Comparison of ENCODE assay signal across 13 cellular contexts in genomic region chr1:228465571-228466146, GRCh38. TPM values are rescaled to one million over a fixed set of nuclear protein-coding genes. Genes with fewer than 3 reads are reported as not detected.
A peak's percentile ranks its signal among the peaks of the same experiment; 100 is the strongest.
DNase-seq lines count a peak whose midpoint lies in the region; ATAC-seq and TF ChIP-seq lines count a peak whose summit lies in the region.
"Had no signal": no experiment of that assay in that cellular context is flagged by ENCODE, and none has a peak within 500 bp of the region (broad histone marks: within the 10 kb centered on the region; RNA-seq: fewer than 3 reads in every experiment).

No MANE protein-coding gene starts in this region.

- peak overlapping the region in 1 of 4 donors; percentile 28 for H3K27ac ChIP-seq in Peyer's patch
- H3K27ac ChIP-seq: esophagus squamous epithelium had no signal

- H3K27me3 Mint-ChIP-seq in activated CD4-positive, alpha-beta T cell treated with anti-CD3 and anti-CD28 coated beads for 36 hours, result peaks cover 2% of the 10 kb centered on the region
- H3K27me3 Mint-ChIP-seq in central memory CD8-positive, alpha-beta T cell, result no peaks in the 10 kb centered on the region
- peaks cover 66% of the 10 kb centered on the region for H3K27me3 Mint-ChIP-seq in osteocyte (ENCODE audit: unreplicated experiment)

- H3K9me3 ChIP-seq in Peyer's patch, result no peaks in the 10 kb centered on the region
- H3K9me3 ChIP-seq: esophagus squamous epithelium had no signal

- H3K36me3 Mint-ChIP-seq in activated CD4-positive, alpha-beta T cell treated with anti-CD3 and anti-CD28 coated beads for 36 hours (ENCODE audit: low read depth), result peaks cover 2% of the 10 kb centered on the region
- H3K36me3 Mint-ChIP-seq in central memory CD8-positive, alpha-beta T cell (ENCODE audit: insufficient read depth), result peaks cover 2% of the 10 kb centered on the region
- no peaks in the 10 kb centered on the region for H3K36me3 Mint-ChIP-seq in osteocyte (ENCODE audit: unreplicated experiment)
- H3K36me3 Mint-ChIP-seq: stimulated activated memory B cell treated with anti-CD40 and anti-IgM and Interleukin-4, amounts not matched to agents 10 μg/mL and 1 μg/mL and 100 μg/mL, for 72 hours had no signal

- peaks cover 46% of the 10 kb centered on the region for H3K4me1 Mint-ChIP-seq in activated CD4-positive, alpha-beta T cell treated with anti-CD3 and anti-CD28 coated beads for 36 hours
- peaks cover 37% of the 10 kb centered on the region for H3K4me1 Mint-ChIP-seq in central memory CD8-positive, alpha-beta T cell
- peaks cover 20% of the 10 kb centered on the region for H3K4me1 Mint-ChIP-seq in osteocyte (ENCODE audit: unreplicated experiment)

- CTCF ChIA-PET in activated CD4-positive, alpha-beta T cell treated with anti-CD3 and anti-CD28 coated beads for 36 hours (lab: Charles Lee), result interaction anchor here (0.9 to 3.3 kb wide), 7 partner anchors 10 to 35 kb away, joined by 3 to 10 read pairs (median 4); no protein-coding TSS in a partner anchor

- H3K9me3 Mint-ChIP-seq in activated CD4-positive, alpha-beta T cell treated with anti-CD3 and anti-CD28 coated beads for 36 hours (ENCODE audit: low read depth), result no peaks in the 10 kb centered on the region
- H3K9me3 Mint-ChIP-seq in central memory CD8-positive, alpha-beta T cell, result no peaks in the 10 kb centered on the region
- H3K9me3 Mint-ChIP-seq in osteocyte (ENCODE audit: unreplicated experiment), result no peaks in the 10 kb centered on the region
- H3K9me3 Mint-ChIP-seq: stimulated activated memory B cell treated with anti-CD40 and anti-IgM and Interleukin-4, amounts not matched to agents 10 μg/mL and 1 μg/mL and 100 μg/mL, for 72 hours had no signal

- H3K27me3 ChIP-seq in Peyer's patch, result peaks cover 0 to 23% of the 10 kb centered on the region in 2 donors

- ATAC-seq in activated CD4-positive, alpha-beta T cell treated with anti-CD3 and anti-CD28 coated beads for 36 hours, result peak; percentile 47
- no peak for ATAC-seq in central memory CD8-positive, alpha-beta T cell (replicated peaks; ENCODE audit: extremely low read depth, poor library complexity, severe bottlenecking)
- no peak for ATAC-seq in HG02885 (IDR thresholded peaks at IDR 0.05; ENCODE audit: poor library complexity, unreplicated experiment)
- ATAC-seq: stimulated activated memory B cell treated with anti-CD40 and anti-IgM and Interleukin-4, amounts not matched to agents 10 μg/mL and 1 μg/mL and 100 μg/mL, for 72 hours had no signal

- peak overlapping the region; percentile 84 for H3K4me3 Mint-ChIP-seq in activated CD4-positive, alpha-beta T cell treated with anti-CD3 and anti-CD28 coated beads for 36 hours
- H3K4me3 Mint-ChIP-seq in central memory CD8-positive, alpha-beta T cell, result peak overlapping the region; percentile 80
- H3K4me3 Mint-ChIP-seq in osteocyte (ENCODE audit: unreplicated experiment), result peak overlapping the region; percentile 7

- no peaks in the 10 kb centered on the region for H3K36me3 ChIP-seq in Peyer's patch
- H3K36me3 ChIP-seq: esophagus squamous epithelium had no signal

- intact Hi-C loops in activated CD4-positive, alpha-beta T cell treated with anti-CD3 and anti-CD28 coated beads for 36 hours (cut with DNase I, micrococcal nuclease), result loop anchor here in 1 of 2 experiments (2.0 kb wide), 3 partner anchors 189 to 383 kb away; partner anchors contain the start of gene ARF1

- DNase-seq in activated CD4-positive, alpha-beta T cell treated with anti-CD3 and anti-CD28 coated beads for 36 hours, result peak; percentile 64
- DNase-seq in activated CD4-positive, alpha-beta T cell treated with anti-CD3 and anti-CD28 coated beads, Interleukin-2, amount 50 U/mL, for 4 hours, result no peak
- DNase-seq in NCI-H2227 treated with DMSO at 0.1 percent for 48 hours (lab: John Stamatoyannopoulos, UW), result peak; percentile 62
- DNase-seq in central memory CD8-positive, alpha-beta T cell (ENCODE audit: low spot score in 2 of 2), result no peak
- no peak for DNase-seq in osteocyte (ENCODE audit: extremely low spot score, unreplicated experiment)
- no peak for DNase-seq in dermis blood vessel endothelial cell
- no peak for DNase-seq in Peyer's patch
- DNase-seq: esophagus squamous epithelium, Karpas-422 had no signal

- TF ChIP-seq CTCF in osteocyte (IDR thresholded peaks at IDR 0.05) (no peak), Peyer's patch (IDR thresholded peaks at IDR 0.05) (no peak)

- H3K27ac Mint-ChIP-seq in activated CD4-positive, alpha-beta T cell treated with anti-CD3 and anti-CD28 coated beads for 36 hours, result peak overlapping the region; percentile 92
- no peak overlapping the region for H3K27ac Mint-ChIP-seq in central memory CD8-positive, alpha-beta T cell (ENCODE audit: low read depth)
- H3K27ac Mint-ChIP-seq in osteocyte (ENCODE audit: unreplicated experiment), result no peak overlapping the region
- H3K27ac Mint-ChIP-seq: stimulated activated memory B cell treated with anti-CD40 and anti-IgM and Interleukin-4, amounts not matched to agents 10 μg/mL and 1 μg/mL and 100 μg/mL, for 72 hours had no signal

- POLR2A ChIA-PET in activated CD4-positive, alpha-beta T cell treated with anti-CD3 and anti-CD28 coated beads for 36 hours (lab: Charles Lee), result interaction anchor here (1.1 to 2.1 kb wide), 2 partner anchors 21 to 1043 kb away, joined by 6 to 15 read pairs; partner anchors contain the start of genes NUP133 and RNF187

- peaks cover 0 to 17% (median 0%) of the 10 kb centered on the region in 4 donors for H3K4me1 ChIP-seq in Peyer's patch

- no peak for TF ChIP-seq POLR2A in Peyer's patch (IDR thresholded peaks at IDR 0.05)

- H3K4me3 ChIP-seq in Peyer's patch, result peak overlapping the region in 1 of 4 donors; percentile 42

RNA-seq across cellular contexts. Expression of gene RNF187, which starts 21.5 kb away (rescaled TPM):
- total RNA-seq in activated CD4-positive, alpha-beta T cell treated with anti-CD3 and anti-CD28 coated beads for 36 hours, result 100 to 1,000 TPM; 114 to 155 TPM
- total RNA-seq in osteocyte (156 and 168 TPM in 2 replicates), dermis blood vessel endothelial cell (34.7 and 84.4 TPM in 2 replicates), Peyer's patch (10 to 100 TPM; 28.9 to 38.9 (median 37.3) TPM)

RNA-seq across cellular contexts. Expression of gene TRIM17, which starts 49.0 kb away (rescaled TPM):
- total RNA-seq in activated CD4-positive, alpha-beta T cell treated with anti-CD3 and anti-CD28 coated beads for 36 hours, result 1 to 10 TPM; 1.2 to 1.3 TPM
- 1.3 and 1.8 TPM in 2 replicates for total RNA-seq in osteocyte
- not detected in 2 replicates for total RNA-seq in dermis blood vessel endothelial cell
- 1 to 10 TPM in 2 of 4 donors, not detected in 2; 2.5 to 2.7 TPM for total RNA-seq in Peyer's patch
- total RNA-seq: myocyte, NCI-H460 had no signal

RNA-seq across cellular contexts. Expression of gene TRIM11, which starts 59.0 kb away (rescaled TPM):
- 10 to 100 TPM; 27.0 to 33.3 TPM for total RNA-seq in activated CD4-positive, alpha-beta T cell treated with anti-CD3 and anti-CD28 coated beads for 36 hours
- total RNA-seq in osteocyte (22.0 and 25.2 TPM in 2 replicates), dermis blood vessel endothelial cell (19.4 and 20.1 TPM in 2 replicates), Peyer's patch (10 to 100 TPM; 29.6 to 62.6 (median 32.1) TPM)

Comparison
In these comparisons a context has a peak if more than half of its experiments do, and no peak if none do; other contexts are left out.
1. DNase-seq: peak in activated CD4-positive, alpha-beta T cell treated with anti-CD3 and anti-CD28 coated beads for 36 hours (single experiment) and NCI-H2227 treated with DMSO at 0.1 percent for 48 hours (single experiment); none in activated CD4-positive, alpha-beta T cell treated with anti-CD3 and anti-CD28 coated beads, Interleukin-2, amount 50 U/mL, for 4 hours (0 of 2), central memory CD8-positive, alpha-beta T cell (0 of 2), osteocyte (single experiment), dermis blood vessel endothelial cell (single experiment) and Peyer's patch (0 of 3).
2. H3K4me3 Mint-ChIP-seq: peak in every context shown above with its lines; median percentile 84 in activated CD4-positive, alpha-beta T cell treated with anti-CD3 and anti-CD28 coated beads for 36 hours; 80 in central memory CD8-positive, alpha-beta T cell; 7 in osteocyte.